In the genomic region with DNA sequence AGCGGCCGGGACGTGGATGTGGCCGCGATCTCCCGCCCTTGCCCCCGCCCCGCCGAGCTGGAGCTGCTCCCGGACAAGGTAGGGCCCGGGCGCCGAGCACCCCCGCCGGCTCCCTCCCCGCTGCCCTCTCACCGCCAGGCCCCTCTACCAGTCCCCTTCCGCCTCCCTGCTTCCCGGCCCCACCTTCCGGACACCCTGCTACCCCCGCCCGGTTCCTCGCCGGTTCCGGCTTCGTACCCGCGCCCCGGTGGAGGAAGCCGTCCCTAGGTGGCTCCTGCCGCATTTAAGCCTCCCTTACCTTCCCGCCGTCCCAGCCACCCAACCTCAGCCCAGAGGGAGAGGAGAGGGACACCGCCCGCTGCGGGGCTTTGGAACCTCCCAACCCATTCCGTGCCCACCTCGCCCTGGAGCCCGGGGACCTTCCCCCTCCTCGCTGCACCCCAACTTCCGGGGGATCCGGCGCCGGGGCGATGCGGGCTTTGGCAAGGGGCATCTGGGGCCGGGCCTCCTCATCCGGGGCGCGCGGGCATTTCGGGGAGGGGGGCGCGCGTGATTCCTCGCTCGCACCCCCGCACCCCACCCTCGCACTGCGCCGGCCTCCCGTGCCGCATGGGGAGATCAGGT, we compare ENCODE assay signal across 8 cellular contexts. TPM values are rescaled to one million over a fixed set of nuclear protein-coding genes. Genes with fewer than 3 reads are reported as not detected.
DNase-seq lines count a peak whose midpoint lies in the region; ATAC-seq and TF ChIP-seq lines count a peak whose summit lies in the region.

No MANE protein-coding gene starts in this region.

- POLR2A ChIA-PET in RWPE1 (lab: Yijun Ruan, JAX; ENCODE audit: low non-redundant PET), result no interaction called here

- CTCF ChIA-PET in RWPE1 (lab: Yijun Ruan, JAX), result interaction anchor here (0.6 kb wide), 1 partner anchor 209 kb away, joined by 4 read pairs; no protein-coding TSS in a partner anchor

- peak; percentile 33 for ATAC-seq in HG03045 (IDR thresholded peaks at IDR 0.05; ENCODE audit: unreplicated experiment)
- ATAC-seq in left cardiac atrium, result peak; percentile 62 to 68

- no peak for TF ChIP-seq CTCF in RWPE1 (conservative IDR thresholded peaks at IDR 0.05; ENCODE audit: low read depth)

- intact Hi-C loops in left cardiac atrium (cut with DNase I), result loop anchor here in 1 of 2 donors (10.0 kb wide), 2 partner anchors 218 to 282 kb away; no protein-coding TSS in a partner anchor

- DNase-seq in NCI-H146 (lab: John Stamatoyannopoulos, UW), result peak; percentile 74
- no peak for DNase-seq in NCI-H146 treated with DMSO at 0.1 percent for 48 hours (lab: John Stamatoyannopoulos, UW; ENCODE audit: unreplicated experiment)
- DNase-seq in RWPE1 (ENCODE audit: low spot score), result peak; percentile 46
- peak; percentile 60 for DNase-seq in activated naive CD4-positive, alpha-beta T cell treated with anti-CD3 and anti-CD28 coated beads, Interleukin-2, amount 50 U/mL, for 16 hours
- DNase-seq in left cardiac atrium, result peak; percentile 58
- DNase-seq in retina, result peak; percentile 64
- no peak for DNase-seq in superior temporal gyrus (ENCODE audit: extremely low spot score)

- peak overlapping the region; percentile 87 for H3K27ac ChIP-seq in RWPE1

RNA-seq across cellular contexts. Expression of a gene that starts 0.5 kb away (rescaled TPM):
- total RNA-seq in left cardiac atrium, result 10 to 100 TPM; 13.4 to 13.8 TPM

Comparison
In these comparisons a context has a peak if more than half of its experiments do, and no peak if none do; other contexts are left out.
1. DNase-seq: peak in NCI-H146 (single experiment), RWPE1 (single experiment), activated naive CD4-positive, alpha-beta T cell treated with anti-CD3 and anti-CD28 coated beads, Interleukin-2, amount 50 U/mL, for 16 hours (single experiment), left cardiac atrium (single experiment) and retina (single experiment); none in NCI-H146 treated with DMSO at 0.1 percent for 48 hours (single experiment) and superior temporal gyrus (single experiment).